In the genomic region with DNA sequence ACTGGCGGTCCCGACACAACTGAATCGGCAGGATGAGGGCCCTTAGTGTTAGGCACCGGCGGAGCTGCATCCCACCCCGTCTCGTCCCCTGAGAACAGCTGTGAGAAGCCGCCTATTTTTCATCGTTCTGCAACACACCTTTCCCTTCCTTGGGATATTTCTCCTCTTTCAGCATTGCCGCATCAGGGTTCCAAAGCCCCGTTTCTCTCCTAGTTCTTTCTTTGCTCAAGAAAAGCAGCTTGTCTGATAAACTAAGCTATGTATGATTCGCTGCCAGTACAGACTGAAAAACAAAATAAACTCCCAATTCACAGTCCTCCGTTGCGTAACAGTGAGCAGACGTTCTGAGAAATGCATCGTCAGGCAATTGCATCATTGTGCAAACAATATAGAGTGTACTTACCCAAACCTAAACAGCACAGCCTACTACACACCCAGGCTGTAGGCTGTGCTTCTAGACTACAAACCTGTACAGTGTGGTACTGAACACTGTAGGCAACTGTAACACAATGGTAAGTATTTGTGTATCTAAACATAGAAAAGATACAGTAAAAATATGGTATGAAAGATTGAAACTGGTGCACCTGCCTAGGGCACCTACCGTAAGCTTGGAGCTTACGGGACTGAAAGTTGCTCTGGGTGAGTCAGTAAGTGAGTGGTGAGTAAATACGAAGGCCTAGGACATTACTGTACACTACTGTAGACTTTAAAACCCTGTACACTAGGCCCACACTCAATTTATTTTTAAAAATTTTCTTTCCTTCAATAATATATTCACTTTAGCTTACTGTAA, we compare ENCODE assay signal across 1 cellular context.
TF ChIP-seq lines count a peak whose summit lies in the region.

No MANE protein-coding gene starts in this region.

TF ChIP-seq in HepG2, 621 proteins besides CTCF, POLR2A, EP300 and RAD21 (continued from another document and continues in another):
- TF ChIP-seq, protein P1, sequence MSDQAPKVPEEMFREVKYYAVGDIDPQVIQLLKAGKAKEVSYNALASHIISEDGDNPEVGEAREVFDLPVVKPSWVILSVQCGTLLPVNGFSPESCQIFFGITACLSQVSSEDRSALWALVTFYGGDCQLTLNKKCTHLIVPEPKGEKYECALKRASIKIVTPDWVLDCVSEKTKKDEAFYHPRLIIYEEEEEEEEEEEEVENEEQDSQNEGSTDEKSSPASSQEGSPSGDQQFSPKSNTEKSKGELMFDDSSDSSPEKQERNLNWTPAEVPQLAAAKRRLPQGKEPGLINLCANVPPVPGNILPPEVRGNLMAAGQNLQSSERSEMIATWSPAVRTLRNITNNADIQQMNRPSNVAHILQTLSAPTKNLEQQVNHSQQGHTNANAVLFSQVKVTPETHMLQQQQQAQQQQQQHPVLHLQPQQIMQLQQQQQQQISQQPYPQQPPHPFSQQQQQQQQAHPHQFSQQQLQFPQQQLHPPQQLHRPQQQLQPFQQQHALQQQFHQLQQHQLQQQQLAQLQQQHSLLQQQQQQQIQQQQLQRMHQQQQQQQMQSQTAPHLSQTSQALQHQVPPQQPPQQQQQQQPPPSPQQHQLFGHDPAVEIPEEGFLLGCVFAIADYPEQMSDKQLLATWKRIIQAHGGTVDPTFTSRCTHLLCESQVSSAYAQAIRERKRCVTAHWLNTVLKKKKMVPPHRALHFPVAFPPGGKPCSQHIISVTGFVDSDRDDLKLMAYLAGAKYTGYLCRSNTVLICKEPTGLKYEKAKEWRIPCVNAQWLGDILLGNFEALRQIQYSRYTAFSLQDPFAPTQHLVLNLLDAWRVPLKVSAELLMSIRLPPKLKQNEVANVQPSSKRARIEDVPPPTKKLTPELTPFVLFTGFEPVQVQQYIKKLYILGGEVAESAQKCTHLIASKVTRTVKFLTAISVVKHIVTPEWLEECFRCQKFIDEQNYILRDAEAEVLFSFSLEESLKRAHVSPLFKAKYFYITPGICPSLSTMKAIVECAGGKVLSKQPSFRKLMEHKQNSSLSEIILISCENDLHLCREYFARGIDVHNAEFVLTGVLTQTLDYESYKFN (CRISPR knock-in tag; conservative IDR thresholded peaks at IDR 0.05) = peak; percentile 58
- TF ChIP-seq KDM1A (CRISPR knock-in tag; IDR thresholded peaks at IDR 0.05) = no peak; the same call in 1 of the 2 replicates
- peak; percentile 79; the same call in 1 of the 2 replicates for TF ChIP-seq ZNF512 (CRISPR knock-in tag; IDR thresholded peaks at IDR 0.05)
- no peak for TF ChIP-seq YY1 (IDR thresholded peaks at IDR 0.05; ENCODE audit: insufficient read depth, insufficient replicate concordance, low read depth, low read length)
- TF ChIP-seq ZNF879 (CRISPR knock-in tag; IDR thresholded peaks at IDR 0.05) = no peak
- no peak for TF ChIP-seq PREB (CRISPR knock-in tag; IDR thresholded peaks at IDR 0.05)
- no peak for TF ChIP-seq AHDC1 (CRISPR knock-in tag; IDR thresholded peaks at IDR 0.05; ENCODE audit: borderline replicate concordance)
- no peak; the same call in none of the 2 replicates for TF ChIP-seq ZMYM4 (CRISPR knock-in tag; IDR thresholded peaks at IDR 0.05)
- no peak for TF ChIP-seq NFAT5 (CRISPR knock-in tag; IDR thresholded peaks at IDR 0.05)
- TF ChIP-seq, protein P2, sequence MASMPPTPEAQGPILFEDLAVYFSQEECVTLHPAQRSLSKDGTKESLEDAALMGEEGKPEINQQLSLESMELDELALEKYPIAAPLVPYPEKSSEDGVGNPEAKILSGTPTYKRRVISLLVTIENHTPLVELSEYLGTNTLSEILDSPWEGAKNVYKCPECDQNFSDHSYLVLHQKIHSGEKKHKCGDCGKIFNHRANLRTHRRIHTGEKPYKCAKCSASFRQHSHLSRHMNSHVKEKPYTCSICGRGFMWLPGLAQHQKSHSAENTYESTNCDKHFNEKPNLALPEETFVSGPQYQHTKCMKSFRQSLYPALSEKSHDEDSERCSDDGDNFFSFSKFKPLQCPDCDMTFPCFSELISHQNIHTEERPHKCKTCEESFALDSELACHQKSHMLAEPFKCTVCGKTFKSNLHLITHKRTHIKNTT (CRISPR knock-in tag; IDR thresholded peaks at IDR 0.05) = no peak
- peak; percentile 52; the same call in 1 of the 2 replicates for TF ChIP-seq SSRP1 (CRISPR knock-in tag; IDR thresholded peaks at IDR 0.05)
- TF ChIP-seq, protein P3, sequence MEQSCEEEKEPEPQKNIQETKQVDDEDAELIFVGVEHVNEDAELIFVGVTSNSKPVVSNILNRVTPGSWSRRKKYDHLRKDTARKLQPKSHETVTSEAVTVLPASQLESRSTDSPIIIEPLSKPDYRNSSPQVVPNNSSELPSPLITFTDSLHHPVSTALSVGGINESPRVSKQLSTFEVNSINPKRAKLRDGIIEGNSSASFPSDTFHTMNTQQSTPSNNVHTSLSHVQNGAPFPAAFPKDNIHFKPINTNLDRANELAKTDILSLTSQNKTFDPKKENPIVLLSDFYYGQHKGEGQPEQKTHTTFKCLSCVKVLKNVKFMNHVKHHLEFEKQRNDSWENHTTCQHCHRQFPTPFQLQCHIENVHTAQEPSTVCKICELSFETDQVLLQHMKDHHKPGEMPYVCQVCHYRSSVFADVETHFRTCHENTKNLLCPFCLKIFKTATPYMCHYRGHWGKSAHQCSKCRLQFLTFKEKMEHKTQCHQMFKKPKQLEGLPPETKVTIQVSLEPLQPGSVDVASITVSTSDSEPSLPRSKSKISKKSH (CRISPR knock-in tag; IDR thresholded peaks at IDR 0.05; ENCODE audit: borderline replicate concordance) = no peak
- TF ChIP-seq SAP130 (CRISPR knock-in tag; IDR thresholded peaks at IDR 0.05; ENCODE audit: low read depth) = peak; percentile 79
- TF ChIP-seq NR2F6 (IDR thresholded peaks at IDR 0.05) = no peak
- TF ChIP-seq NR2F6 (CRISPR knock-in tag; IDR thresholded peaks at IDR 0.05) = peak; percentile 46; the same call in 1 of the 2 replicates
- TF ChIP-seq FOXP1 (IDR thresholded peaks at IDR 0.05) = no peak
- peak; percentile 75 for TF ChIP-seq FOXP1 (CRISPR knock-in tag; IDR thresholded peaks at IDR 0.05)
- TF ChIP-seq ZNF362 (CRISPR knock-in tag; IDR thresholded peaks at IDR 0.05; ENCODE audit: borderline replicate concordance) = no peak
